Comparison of ENCODE assay signal across 9 cellular contexts in genomic region chr1:16013220-16013907, GRCh38. TPM values are rescaled to one million over a fixed set of nuclear protein-coding genes. Genes with fewer than 3 reads are reported as not detected.
DNase-seq lines count a peak whose midpoint lies in the region; ATAC-seq and TF ChIP-seq lines count a peak whose summit lies in the region.
"Had no signal": no experiment of that assay in that cellular context is flagged by ENCODE, and none has a peak within 500 bp of the region (broad histone marks: within the 10 kb centered on the region; RNA-seq: fewer than 3 reads in every experiment).

No MANE protein-coding gene starts in this region.

- H3K4me3 ChIP-seq in Peyer's patch (peak overlapping the region; percentile 34 to 61 (median 54)), ascending aorta (peak overlapping the region; percentile 54 to 74)

- H3K27ac ChIP-seq in Peyer's patch (peak overlapping the region; percentile 32 to 81 (median 56)), ascending aorta (peak overlapping the region; percentile 95 to 98)

- TF ChIP-seq CTCF in Peyer's patch (IDR thresholded peaks at IDR 0.05): no peak
- TF ChIP-seq CTCF in ascending aorta (IDR thresholded peaks at IDR 0.05): no peak

- no peaks in the 10 kb centered on the region for H3K9me3 ChIP-seq in Peyer's patch
- no peaks in the 10 kb centered on the region for H3K9me3 ChIP-seq in ascending aorta

- H3K27me3 ChIP-seq in Peyer's patch (no peaks in the 10 kb centered on the region), ascending aorta (no peaks in the 10 kb centered on the region)

- H3K36me3 ChIP-seq in Peyer's patch (no peaks in the 10 kb centered on the region), ascending aorta (peaks cover 0 to 4% of the 10 kb centered on the region in 2 donors)

- intact Hi-C loops in ascending aorta (cut with DNase I): loop anchor here (5.0 kb wide), 1 partner anchor 354 kb away; the partner anchor contains the start of gene SZRD1

- DNase-seq in NCI-H146 (lab: John Stamatoyannopoulos, UW) (peak; percentile 34), NCI-H146 treated with DMSO at 0.1 percent for 48 hours (lab: John Stamatoyannopoulos, UW; ENCODE audit: unreplicated experiment) (no peak), Peyer's patch (peak; percentile 28 to 63 (median 60)), ascending aorta (ENCODE audit: low spot score in 2 of 2) (peak; percentile 55 to 93), iPS-NIHi7 (ENCODE audit: extremely low spot score) (peak; percentile 89)
- DNase-seq in stimulated activated CD4-positive, alpha-beta T cell treated with anti-CD3 and anti-CD28 coated beads, Interleukin-1b, Interleukin-23, amount 100 ng/mL, for 24 hours (ENCODE audit: low read depth in 4 of 4, low spot score in 1 of 4): peak in 3 of 4 experiments; percentile 9 to 42 (median 33)
- DNase-seq: DND-41 had no signal

- peaks cover 0 to 25% (median 11%) of the 10 kb centered on the region in 4 donors for H3K4me1 ChIP-seq in Peyer's patch
- H3K4me1 ChIP-seq in ascending aorta: peaks cover 15 to 41% of the 10 kb centered on the region in 2 donors

- ATAC-seq in GM21390 (IDR thresholded peaks at IDR 0.05; ENCODE audit: unreplicated experiment): no peak
- ATAC-seq in GM18517 (IDR thresholded peaks at IDR 0.05; ENCODE audit: unreplicated experiment): no peak

- no peak for TF ChIP-seq POLR2A in Peyer's patch (IDR thresholded peaks at IDR 0.05)

RNA-seq across cellular contexts. Expression of gene HSPB7, which starts 4.5 kb away (rescaled TPM):
- total RNA-seq in Peyer's patch (1 to 10 TPM in 3 of 4 donors, not detected in 1; 1.1 to 5.2 (median 1.1) TPM), ascending aorta (191 TPM)

RNA-seq across cellular contexts. Expression of gene CLCNKA, which starts 8.5 kb away (rescaled TPM):
- total RNA-seq in Peyer's patch (under 1 TPM in 1 of 4 donors, not detected in 3; 0.47 TPM), ascending aorta (not detected)

RNA-seq across cellular contexts. Expression of gene SRARP, which starts 9.3 kb away (rescaled TPM):
- total RNA-seq in Peyer's patch (not detected), ascending aorta (not detected)

RNA-seq across cellular contexts. Expression of gene CLCNKB, which starts 30.2 kb away (rescaled TPM):
- total RNA-seq in Peyer's patch: not detected
- total RNA-seq in ascending aorta: not detected

RNA-seq across cellular contexts. Expression of gene ZBTB17, which starts 37.5 kb away (rescaled TPM):
- total RNA-seq in Peyer's patch (100 to 1,000 TPM in 1 of 4 donors, 10 to 100 TPM in 3; 52.1 to 138 (median 56.6) TPM), ascending aorta (155 TPM)

Comparison
In these comparisons a context has a peak if more than half of its experiments do, and no peak if none do; other contexts are left out.
1. RNA of gene HSPB7, which starts 4.5 kb away (total RNA-seq): 191 TPM in ascending aorta (single experiment); 1.1 to 5.2 TPM in Peyer's patch; every median in the first group is over 10 times any median in the second.